ENCODE assay signal across 1 cellular context in the genomic region with DNA sequence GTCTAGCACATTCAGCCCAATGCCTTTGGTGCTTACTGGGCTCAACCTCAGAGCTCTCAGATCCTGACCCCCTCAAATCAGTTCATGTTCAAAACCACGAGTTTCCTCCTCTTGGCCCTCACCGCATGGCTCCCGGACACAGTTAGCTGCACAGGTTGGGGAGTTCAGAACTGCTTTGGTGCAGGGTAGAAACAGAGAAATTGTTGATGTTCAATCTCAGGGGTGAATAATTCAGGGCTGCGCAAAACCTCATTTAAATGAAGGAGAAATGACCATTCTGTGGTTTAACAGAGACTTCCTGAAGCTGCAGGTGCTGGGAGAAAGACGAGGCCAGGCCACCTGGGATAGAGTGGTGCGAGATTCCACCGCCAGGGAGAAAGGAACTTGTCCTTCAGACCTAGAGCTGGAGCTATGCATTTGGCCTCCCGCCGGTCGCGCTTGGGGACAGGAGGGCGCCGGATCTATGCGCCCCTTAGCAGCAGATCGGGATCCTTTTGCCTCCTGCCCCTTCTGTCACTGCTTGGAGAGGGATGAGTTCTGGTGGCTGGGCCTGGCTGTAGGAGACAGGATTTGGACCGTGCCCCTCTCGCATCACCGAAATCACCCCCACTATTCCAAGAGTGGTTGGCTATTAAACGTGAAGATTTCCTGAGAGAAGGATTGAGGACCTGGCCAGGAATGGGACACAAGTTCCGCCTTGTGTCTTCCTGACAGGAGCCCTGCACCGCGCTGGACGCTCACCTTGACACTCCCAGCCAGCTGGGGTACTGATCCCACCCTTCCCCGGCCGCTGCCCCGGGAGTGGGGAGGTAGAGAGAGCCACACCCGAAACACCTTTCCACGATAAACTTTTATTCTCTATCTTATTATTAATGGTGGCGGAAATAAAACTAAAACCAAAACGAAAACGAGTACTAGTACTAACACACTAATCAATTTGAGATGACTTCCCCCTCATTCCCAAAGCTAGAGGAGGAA.
A peak's percentile ranks its signal among the peaks of the same experiment; 100 is the strongest.
TF ChIP-seq lines count a peak whose summit lies in the region.

No MANE protein-coding gene starts in this region.

TF ChIP-seq in H1, 55 proteins besides CTCF, POLR2A, EP300 and RAD21:
- peak; percentile 87 for TF ChIP-seq RNF2 (IDR thresholded peaks at IDR 0.05; ENCODE audit: borderline replicate concordance, low read depth, low read length, missing control alignments, poor library complexity, severe bottlenecking)
- TF ChIP-seq SAP30 (IDR thresholded peaks at IDR 0.05; ENCODE audit: insufficient read depth, insufficient replicate concordance, low read length): no peak
- no peak for TF ChIP-seq CHD2 (IDR thresholded peaks at IDR 0.05; ENCODE audit: low read length)
- TF ChIP-seq KDM4A (IDR thresholded peaks at IDR 0.05; ENCODE audit: low read depth, low read length, severe bottlenecking): no peak
- TF ChIP-seq ASH2L (IDR thresholded peaks at IDR 0.05; ENCODE audit: low read length): no peak
- TF ChIP-seq SP4 (IDR thresholded peaks at IDR 0.05; ENCODE audit: low read length): no peak
- TF ChIP-seq EZH2 (IDR thresholded peaks at IDR 0.05; ENCODE audit: low read depth, low read length, severe bottlenecking): peak; percentile 83
- no peak for TF ChIP-seq SRF (IDR thresholded peaks at IDR 0.05; ENCODE audit: low read depth, low read length)
- TF ChIP-seq TBP (IDR thresholded peaks at IDR 0.05; ENCODE audit: low read depth, low read length): no peak
- TF ChIP-seq HDAC2 (IDR thresholded peaks at IDR 0.05; ENCODE audit: borderline replicate concordance in 1 of 2, low read depth in 2 of 2, low read length in 2 of 2): no peak
- peak; percentile 90; the same call in 1 of the 2 replicates for TF ChIP-seq CBX8 (IDR thresholded peaks at IDR 0.05; ENCODE audit: borderline replicate concordance, low read depth, low read length)
- TF ChIP-seq SP2 (IDR thresholded peaks at IDR 0.05; ENCODE audit: low read length): no peak
- no peak for TF ChIP-seq NANOG (IDR thresholded peaks at IDR 0.05; ENCODE audit: insufficient read depth, low read depth, low read length, poor library complexity, severe bottlenecking)
- TF ChIP-seq FOSL1 (IDR thresholded peaks at IDR 0.05; ENCODE audit: insufficient read depth, low read depth, low read length): no peak
- no peak for TF ChIP-seq GTF2F1 (IDR thresholded peaks at IDR 0.05; ENCODE audit: borderline replicate concordance, low read depth, low read length)
- TF ChIP-seq, protein P1, sequence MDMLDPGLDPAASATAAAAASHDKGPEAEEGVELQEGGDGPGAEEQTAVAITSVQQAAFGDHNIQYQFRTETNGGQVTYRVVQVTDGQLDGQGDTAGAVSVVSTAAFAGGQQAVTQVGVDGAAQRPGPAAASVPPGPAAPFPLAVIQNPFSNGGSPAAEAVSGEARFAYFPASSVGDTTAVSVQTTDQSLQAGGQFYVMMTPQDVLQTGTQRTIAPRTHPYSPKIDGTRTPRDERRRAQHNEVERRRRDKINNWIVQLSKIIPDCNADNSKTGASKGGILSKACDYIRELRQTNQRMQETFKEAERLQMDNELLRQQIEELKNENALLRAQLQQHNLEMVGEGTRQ (IDR thresholded peaks at IDR 0.05; ENCODE audit: low read length): no peak
- TF ChIP-seq BACH1 (IDR thresholded peaks at IDR 0.05; ENCODE audit: low read length): no peak
- no peak for TF ChIP-seq RXRA (IDR thresholded peaks at IDR 0.05; ENCODE audit: insufficient read depth, low read depth, low read length)
- TF ChIP-seq CEBPB (IDR thresholded peaks at IDR 0.05; ENCODE audit: low read depth, low read length): no peak
- no peak for TF ChIP-seq ZNF274 (IDR thresholded peaks at IDR 0.05; ENCODE audit: borderline replicate concordance, extremely low read depth, low read length)
- no peak for TF ChIP-seq TEAD4 (IDR thresholded peaks at IDR 0.05; ENCODE audit: low read depth, low read length)
- no peak for TF ChIP-seq POLR2AphosphoS5 (IDR thresholded peaks at IDR 0.05; ENCODE audit: low read depth, low read length)
- no peak for TF ChIP-seq SIRT6 (IDR thresholded peaks at IDR 0.05; ENCODE audit: low read length)
- TF ChIP-seq TAF7 (optimal IDR thresholded peaks at IDR 0.05; ENCODE audit: borderline replicate concordance, low read depth, low read length): no peak
- no peak for TF ChIP-seq KDM5A (IDR thresholded peaks at IDR 0.05; ENCODE audit: low read length)
- TF ChIP-seq CBX5 (IDR thresholded peaks at IDR 0.05; ENCODE audit: low read depth, low read length): no peak
- no peak for TF ChIP-seq BCL11A (IDR thresholded peaks at IDR 0.05; ENCODE audit: low read depth in 2 of 2, low read length in 2 of 2)
- TF ChIP-seq, protein P2, sequence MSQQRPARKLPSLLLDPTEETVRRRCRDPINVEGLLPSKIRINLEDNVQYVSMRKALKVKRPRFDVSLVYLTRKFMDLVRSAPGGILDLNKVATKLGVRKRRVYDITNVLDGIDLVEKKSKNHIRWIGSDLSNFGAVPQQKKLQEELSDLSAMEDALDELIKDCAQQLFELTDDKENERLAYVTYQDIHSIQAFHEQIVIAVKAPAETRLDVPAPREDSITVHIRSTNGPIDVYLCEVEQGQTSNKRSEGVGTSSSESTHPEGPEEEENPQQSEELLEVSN (IDR thresholded peaks at IDR 0.05): no peak
- TF ChIP-seq CREB1 (IDR thresholded peaks at IDR 0.05): no peak
- TF ChIP-seq HDAC6 (IDR thresholded peaks at IDR 0.05; ENCODE audit: low read depth, low read length): no peak
- peak; percentile 74 for TF ChIP-seq SUZ12 (IDR thresholded peaks at IDR 0.05; ENCODE audit: low read length)
- TF ChIP-seq NRF1 (IDR thresholded peaks at IDR 0.05; ENCODE audit: low read depth, low read length): no peak
